15 cellular contexts compared by ENCODE assay signal in genomic region chr21:37704751-37705150, GRCh38.
"Had no signal": no experiment of that assay in that cellular context is flagged by ENCODE, and none has a peak within 500 bp of the region (broad histone marks: within the 10 kb centered on the region; RNA-seq: fewer than 3 reads in every experiment).

No MANE protein-coding gene starts in this region.

- H3K9me3 Mint-ChIP-seq: neural crest cell had no signal

- H3K4me3 Mint-ChIP-seq: activated CD4-positive, alpha-beta T cell treated with anti-CD3 and anti-CD28 coated beads for 36 hours; activated naive CD8-positive, alpha-beta T cell; naive B cell; neural crest cell had no signal

- H3K4me1 Mint-ChIP-seq: activated CD4-positive, alpha-beta T cell treated with anti-CD3 and anti-CD28 coated beads for 36 hours; naive B cell had no signal

- DNase-seq: activated CD4-positive, alpha-beta T cell treated with anti-CD3 and anti-CD28 coated beads for 36 hours; activated CD4-positive, alpha-beta T cell treated with anti-CD3 and anti-CD28 coated beads, Interleukin-2, amount 50 U/mL, for 48 hours; activated gamma-delta T cell; cerebellar nuclear complex; cortex of kidney; erythroblast; head of caudate nucleus; left ventricle myocardium inferior; naive B cell; stimulated activated CD4-positive, alpha-beta T cell treated with anti-CD3 and anti-CD28 coated beads, Interleukin-2, amount 100 ng/mL, for 24 hours; stimulated activated naive CD8-positive, alpha-beta T cell treated with anti-CD3 and anti-CD28 coated beads, Interleukin-15, Interleukin-2, amounts not matched to agents 100 U/mL and 50 U/mL, for 24 hours; uterus had no signal

- H3K27me3 ChIP-seq: tibial nerve, uterus had no signal

- H3K36me3 ChIP-seq: left ventricle myocardium inferior, tibial nerve, uterus had no signal

- H3K9me3 ChIP-seq: left ventricle myocardium inferior, tibial nerve, uterus had no signal

- H3K27ac Mint-ChIP-seq: activated CD4-positive, alpha-beta T cell treated with anti-CD3 and anti-CD28 coated beads for 36 hours; activated naive CD8-positive, alpha-beta T cell; naive B cell had no signal

- H3K4me1 ChIP-seq: left ventricle myocardium inferior, tibial nerve, uterus had no signal

- H3K4me3 ChIP-seq: left ventricle myocardium inferior, tibial nerve, uterus had no signal

- H3K36me3 Mint-ChIP-seq: activated naive CD8-positive, alpha-beta T cell; naive B cell had no signal

- H3K27ac ChIP-seq: left ventricle myocardium inferior, tibial nerve, uterus had no signal
